8 cellular contexts compared by ENCODE assay signal in genomic region chr13:49584771-49585182, GRCh38. TPM values are rescaled to one million over a fixed set of nuclear protein-coding genes. Genes with fewer than 3 reads are reported as not detected.
DNase-seq lines count a peak whose midpoint lies in the region; ATAC-seq and TF ChIP-seq lines count a peak whose summit lies in the region.

No MANE protein-coding gene starts in this region.

- H3K36me3 ChIP-seq in OCI-LY3 (replicated peaks; ENCODE audit: low read depth, low read length), result peaks cover 2% of the 10 kb centered on the region
- peaks cover 0 to 5% of the 10 kb centered on the region in 2 donors for H3K36me3 ChIP-seq in duodenal mucosa (ENCODE audit: control insufficient read depth in 1 of 2, insufficient read depth in 2 of 2, low read length in 2 of 2)
- no peaks in the 10 kb centered on the region for H3K36me3 ChIP-seq in uterus

- H3K27ac ChIP-seq in OCI-LY3 (ENCODE audit: low read length) (no peak overlapping the region), duodenal mucosa (ENCODE audit: low read depth, low read length) (no peak overlapping the region), uterus (peak overlapping the region; percentile 83 to 85)

- peaks cover 17% of the 10 kb centered on the region for H3K4me1 Mint-ChIP-seq in mesothelial cell of epicardium

- H3K9ac ChIP-seq in OCI-LY3 (ENCODE audit: low read length) (peak overlapping the region; percentile 89), duodenal mucosa (ENCODE audit: low read depth in 1 of 2, low read length in 2 of 2) (peak overlapping the region; percentile 68 to 79)

- H3K9me3 ChIP-seq in OCI-LY3 (ENCODE audit: insufficient read depth, low read length), result no peaks in the 10 kb centered on the region
- H3K9me3 ChIP-seq in duodenal mucosa (ENCODE audit: control insufficient read depth in 1 of 2, low read length in 2 of 2), result no peaks in the 10 kb centered on the region
- no peaks in the 10 kb centered on the region for H3K9me3 ChIP-seq in uterus

- H3K4me3 Mint-ChIP-seq in mesothelial cell of epicardium, result peak overlapping the region; percentile 81

- intact Hi-C loops in uterus (cut with DNase I; ENCODE audit: low total_unique reads), result no loop called here

- 0 out of 2 replicates have a peak, but pooled peaks cover 7% of the 10 kb centered on the region for H3K79me2 ChIP-seq in OCI-LY3 (ENCODE audit: low read length)

- peak overlapping the region; percentile 67 for H3K27ac Mint-ChIP-seq in mesothelial cell of epicardium

- no peak for TF ChIP-seq POLR2A in uterus (IDR thresholded peaks at IDR 0.05)

- peak overlapping the region; percentile 96 for H3K4me2 ChIP-seq in OCI-LY3 (ENCODE audit: low read length)

- peak overlapping the region; percentile 99 for H2AFZ ChIP-seq in OCI-LY3 (ENCODE audit: low read depth, low read length)

- no peaks in the 10 kb centered on the region for H3K27me3 Mint-ChIP-seq in mesothelial cell of epicardium (ENCODE audit: low read depth)

- H4K20me1 ChIP-seq in OCI-LY3 (ENCODE audit: insufficient read depth, low read length), result no peaks in the 10 kb centered on the region

- H3K4me1 ChIP-seq in OCI-LY3 (ENCODE audit: low read length) (peaks cover 15% of the 10 kb centered on the region), duodenal mucosa (ENCODE audit: control insufficient read depth in 1 of 2, insufficient read depth in 2 of 2, low read length in 2 of 2) (peaks cover 10 to 14% of the 10 kb centered on the region in 2 donors), uterus (no peaks in the 10 kb centered on the region)

- H3K4me3 ChIP-seq in OCI-LY3 (ENCODE audit: low read length) (peak overlapping the region; percentile 93), duodenal mucosa (ENCODE audit: low read depth in 1 of 2, low read length in 2 of 2) (peak overlapping the region; percentile 78 to 97), uterus (peak overlapping the region; percentile 78 to 84)

- ATAC-seq in HG02610 (IDR thresholded peaks at IDR 0.05; ENCODE audit: unreplicated experiment), result peak; percentile 11

- H3K27me3 ChIP-seq in OCI-LY3 (ENCODE audit: low read depth, low read length) (no peaks in the 10 kb centered on the region), duodenal mucosa (ENCODE audit: control insufficient read depth in 1 of 2, insufficient read depth in 2 of 2, low read length in 2 of 2) (no peaks in the 10 kb centered on the region), uterus (no peaks in the 10 kb centered on the region)

- TF ChIP-seq CTCF in OCI-LY3 (IDR thresholded peaks at IDR 0.05; ENCODE audit: low read depth, low read length) (no peak), mesothelial cell of epicardium (IDR thresholded peaks at IDR 0.05; ENCODE audit: unreplicated experiment) (no peak), uterus (IDR thresholded peaks at IDR 0.05) (no peak)

- DNase-seq in NCI-H2107 treated with DMSO at 0.1 percent for 48 hours (lab: John Stamatoyannopoulos, UW; ENCODE audit: unreplicated experiment) (peak; percentile 26), NCI-H2107 (lab: John Stamatoyannopoulos, UW) (no peak), mesothelial cell of epicardium (ENCODE audit: low spot score in 2 of 2, unreplicated experiment in 2 of 2) (no peak), uterus (no peak), middle frontal gyrus (ENCODE audit: extremely low spot score, low spot score) (no peak)

- H3K9me3 Mint-ChIP-seq in mesothelial cell of epicardium, result no peaks in the 10 kb centered on the region

- peaks cover 6% of the 10 kb centered on the region for H3K36me3 Mint-ChIP-seq in mesothelial cell of epicardium

RNA-seq across cellular contexts. Expression of gene RCBTB1, which starts 0.6 kb away (rescaled TPM):
- total RNA-seq in mesothelial cell of epicardium (24.2 to 24.4 TPM (median 24.3 TPM) in 3 replicates), uterus (10 to 100 TPM in 3 of 4 donors, 1 to 10 TPM in 1; 4.4 to 24.6 (median 19.1) TPM)

RNA-seq across cellular contexts. Expression of gene ARL11, which starts 43.5 kb away (rescaled TPM):
- total RNA-seq in mesothelial cell of epicardium (0.11 to 0.20 TPM (median 0.16 TPM) in 3 replicates), uterus (1 to 10 TPM in 2 of 4 donors, under 1 TPM in 1, not detected in 1; 0.21 to 1.5 (median 1.2) TPM)

Comparison
In these comparisons a context has a peak if more than half of its experiments do, and no peak if none do; other contexts are left out.
1. H3K27ac ChIP-seq: peak in uterus (2 of 2); none in OCI-LY3 (single experiment) and duodenal mucosa (single experiment).
2. Peak in every context shown above with its lines, with median percentiles within 50 percentile points of each other: H3K4me3 ChIP-seq.